Comparison of ENCODE assay signal across 22 cellular contexts in genomic region chrX:41386222-41386990, GRCh38. TPM values are rescaled to one million over a fixed set of nuclear protein-coding genes. Genes with fewer than 3 reads are reported as not detected.
DNase-seq lines count a peak whose midpoint lies in the region; ATAC-seq, FAIRE-seq and TF ChIP-seq lines count a peak whose summit lies in the region.
"Had no signal": no experiment of that assay in that cellular context is flagged by ENCODE, and none has a peak within 500 bp of the region (broad histone marks: within the 10 kb centered on the region; RNA-seq: fewer than 3 reads in every experiment).

No MANE protein-coding gene starts in this region.

- no peak overlapping the region for H3K4me3 Mint-ChIP-seq in activated CD4-positive, alpha-beta memory T cell treated with anti-CD3 and anti-CD28 coated beads for 36 hours
- no peak overlapping the region for H3K4me3 Mint-ChIP-seq in activated CD4-positive, alpha-beta memory T cell treated with anti-CD3 and anti-CD28 coated beads, Interleukin-2, amount 10 ng/mL, durations not matched to agents 7 days and 5 days
- H3K4me3 Mint-ChIP-seq: activated CD4-positive, alpha-beta T cell treated with anti-CD3 and anti-CD28 coated beads, Interleukin-2, amount 10 ng/mL, durations not matched to agents 7 days and 5 days; activated naive CD4-positive, alpha-beta T cell treated with anti-CD3 and anti-CD28 coated beads, Interleukin-2, amount 10 ng/mL, durations not matched to agents 7 days and 5 days; HFFc6; nephron progenitor cell had no signal

- TF ChIP-seq POLR2A in K562 (conservative IDR thresholded peaks at IDR 0.05), result no peak
- TF ChIP-seq POLR2A in HepG2 (IDR thresholded peaks at IDR 0.05; ENCODE audit: insufficient read depth in 1 of 2, low read depth in 2 of 2, low read length in 2 of 2), result no peak

- CTCF ChIA-PET in activated CD4-positive, alpha-beta memory T cell treated with anti-CD3 and anti-CD28 coated beads for 36 hours (lab: Charles Lee), result interaction anchor here (1.1 kb wide), 1 partner anchor 49 kb away, joined by 3 read pairs; no protein-coding TSS in a partner anchor
- CTCF ChIA-PET in activated CD4-positive, alpha-beta memory T cell treated with anti-CD3 and anti-CD28 coated beads, Interleukin-2, amount 10 ng/mL, durations not matched to agents 7 days and 5 days (lab: Charles Lee), result no interaction called here
- CTCF ChIA-PET in K562 (lab: Yijun Ruan, JAX; ENCODE audit: low intra/inter-chr PET ratio), result no interaction called here
- CTCF ChIA-PET in HepG2 (lab: Yijun Ruan, JAX; ENCODE audit: low intra/inter-chr PET ratio, low total read pairs), result no interaction called here

- H2AFZ ChIP-seq in K562 (ENCODE audit: low read depth, low read length) (no peak overlapping the region), HepG2 (ENCODE audit: low read length) (no peak overlapping the region)

- H3K79me2 ChIP-seq in K562 (ENCODE audit: control insufficient read depth, insufficient read depth, low read length) (no peaks in the 10 kb centered on the region), HepG2 (ENCODE audit: insufficient read depth, low read length) (no peaks in the 10 kb centered on the region)

- H3K4me1 ChIP-seq in HAP-1, result peaks cover 23% of the 10 kb centered on the region
- peaks cover 0 to 19% of the 10 kb centered on the region in 2 experiments; a peak in 4 of 5 replicates for H3K4me1 ChIP-seq in K562 (replicated peaks in 1 of 2; ENCODE audit: control insufficient read depth in 2 of 2, insufficient read depth in 2 of 2, low read length in 2 of 2)
- H3K4me1 ChIP-seq in HepG2 (ENCODE audit: insufficient read depth, low read length), result peaks cover 71% of the 10 kb centered on the region
- H3K4me1 ChIP-seq: esophagus muscularis mucosa had no signal

- no peaks in the 10 kb centered on the region for H3K9me3 ChIP-seq in HAP-1
- H3K9me3 ChIP-seq in K562 (replicated peaks; ENCODE audit: control insufficient read depth, insufficient read depth, low read depth, low read length), result no peaks in the 10 kb centered on the region
- H3K9me3 ChIP-seq in HepG2 (ENCODE audit: low read length), result no peaks in the 10 kb centered on the region
- H3K9me3 ChIP-seq: esophagus muscularis mucosa had no signal

- no peak for ATAC-seq in K562
- ATAC-seq in HepG2, result no peak

- WGBS in K562 (ENCODE audit: insufficient coverage, low coverage, missing lambda C conversion rate), result 70% methylated on average over 8 of the region's 8 CpGs
- WGBS in HepG2 (ENCODE audit: low lambda C conversion rate), result 91% methylated on average over 7 of the region's 8 CpGs

- no peak for TF ChIP-seq CTCF in K562 (IDR thresholded peaks at IDR 0.05 in 2 of 3, conservative IDR thresholded peaks at IDR 0.05 in 1 of 3; ENCODE audit: insufficient read depth in 2 of 3, low read depth in 1 of 3, low read length in 3 of 3)
- no peak for TF ChIP-seq CTCF in HepG2 (CRISPR knock-in tag; IDR thresholded peaks at IDR 0.05)

- no peaks in the 10 kb centered on the region for H3K27me3 Mint-ChIP-seq in activated CD4-positive, alpha-beta memory T cell treated with anti-CD3 and anti-CD28 coated beads for 36 hours
- no peaks in the 10 kb centered on the region for H3K27me3 Mint-ChIP-seq in activated CD4-positive, alpha-beta memory T cell treated with anti-CD3 and anti-CD28 coated beads, Interleukin-2, amount 10 ng/mL, durations not matched to agents 7 days and 5 days
- H3K27me3 Mint-ChIP-seq: activated CD4-positive, alpha-beta T cell treated with anti-CD3 and anti-CD28 coated beads, Interleukin-2, amount 10 ng/mL, durations not matched to agents 7 days and 5 days; activated naive CD4-positive, alpha-beta T cell treated with anti-CD3 and anti-CD28 coated beads, Interleukin-2, amount 10 ng/mL, durations not matched to agents 7 days and 5 days had no signal

- no peaks in the 10 kb centered on the region for H3K9me3 Mint-ChIP-seq in activated CD4-positive, alpha-beta memory T cell treated with anti-CD3 and anti-CD28 coated beads for 36 hours
- no peaks in the 10 kb centered on the region for H3K9me3 Mint-ChIP-seq in activated CD4-positive, alpha-beta memory T cell treated with anti-CD3 and anti-CD28 coated beads, Interleukin-2, amount 10 ng/mL, durations not matched to agents 7 days and 5 days
- H3K9me3 Mint-ChIP-seq: activated CD4-positive, alpha-beta T cell treated with anti-CD3 and anti-CD28 coated beads, Interleukin-2, amount 10 ng/mL, durations not matched to agents 7 days and 5 days; activated naive CD4-positive, alpha-beta T cell treated with anti-CD3 and anti-CD28 coated beads, Interleukin-2, amount 10 ng/mL, durations not matched to agents 7 days and 5 days; HFFc6 had no signal

- TF ChIP-seq RAD21 in K562 (CRISPR knock-in tag; conservative IDR thresholded peaks at IDR 0.05 in 1 of 2, IDR thresholded peaks at IDR 0.05 in 1 of 2) (no peak), HepG2 (CRISPR knock-in tag; IDR thresholded peaks at IDR 0.05) (no peak)

- POLR2A ChIA-PET in activated CD4-positive, alpha-beta memory T cell treated with anti-CD3 and anti-CD28 coated beads for 36 hours (lab: Charles Lee), result interaction anchor here (1.2 kb wide), 1 partner anchor 109 kb away, joined by 6 read pairs; no protein-coding TSS in a partner anchor
- POLR2A ChIA-PET in activated CD4-positive, alpha-beta memory T cell treated with anti-CD3 and anti-CD28 coated beads, Interleukin-2, amount 10 ng/mL, durations not matched to agents 7 days and 5 days (lab: Charles Lee), result no interaction called here
- POLR2A ChIA-PET in K562 (lab: Yijun Ruan, JAX) (interaction anchor here (0.7 to 0.8 kb wide), 2 partner anchors 51 to 53 kb away, joined by 3 read pairs; partner anchors contain the start of gene DDX3X), HepG2 (lab: Yijun Ruan, JAX) (no interaction called here)

- peak; percentile 57 for DNase-seq in activated CD4-positive, alpha-beta memory T cell treated with anti-CD3 and anti-CD28 coated beads for 36 hours
- no peak for DNase-seq in activated CD4-positive, alpha-beta memory T cell treated with anti-CD3 and anti-CD28 coated beads, Interleukin-2, amount 10 ng/mL, durations not matched to agents 7 days and 5 days
- DNase-seq in HAP-1 (ENCODE audit: low spot score in 2 of 2) (peak; percentile 60 to 61), K562 (ENCODE audit: extremely low read depth in 1 of 4, low spot score in 3 of 4) (no peak), HepG2 (ENCODE audit: low spot score) (no peak), ureter (ENCODE audit: low spot score) (no peak), medulla oblongata (ENCODE audit: extremely low spot score) (no peak), OCI-M2 (lab: John Stamatoyannopoulos, UW; ENCODE audit: unreplicated experiment) (no peak)
- DNase-seq: activated CD4-positive, alpha-beta T cell treated with anti-CD3 and anti-CD28 coated beads, Interleukin-2, amount 10 ng/mL, durations not matched to agents 7 days and 5 days; activated naive CD4-positive, alpha-beta T cell treated with anti-CD3 and anti-CD28 coated beads, Interleukin-2, amount 10 ng/mL, durations not matched to agents 7 days and 5 days; cerebellar nuclear complex; HFFc6; NCI-H1694 treated with DMSO at 0.1 percent for 48 hours; NCI-H774; nephron progenitor cell; OCI-M1; SIG-M5 had no signal

- in situ Hi-C loops in HAP-1 (cut with MboI; ENCODE audit: low sequenced_read_pairs) (no loop called here), K562 (cut with MboI) (no loop called here), HepG2 (cut with HindIII; ENCODE audit: extremely low pct_ligation_motif_present, low pct_unique_long_range_greater_than_20kb) (no loop called here)

- no peaks in the 10 kb centered on the region for H4K20me1 ChIP-seq in K562 (replicated peaks; ENCODE audit: control insufficient read depth, insufficient read depth, low read length)
- H4K20me1 ChIP-seq in HepG2 (ENCODE audit: insufficient read depth, low read length), result no peaks in the 10 kb centered on the region
- H4K20me1 ChIP-seq: BLaER1 treated with 17β-estradiol and CSF1 and Interleukin-3, amounts not matched to agents 10 nM and 100 nM had no signal

- BruUV-seq in K562 (replicated peaks; lab: Mats Ljungman, UMichigan) (no TSS peak), HepG2 (replicated peaks; lab: Mats Ljungman, UMichigan) (no TSS peak)

- intact Hi-C loops in activated CD4-positive, alpha-beta memory T cell treated with anti-CD3 and anti-CD28 coated beads for 36 hours (cut with micrococcal nuclease), result no loop called here
- intact Hi-C loops in K562 (cut with micrococcal nuclease), result no loop called here
- intact Hi-C loops in HepG2 (cut with micrococcal nuclease; ENCODE audit: unreplicated experiment), result no loop called here

- no peak for FAIRE-seq in K562 (lab: Jason Lieb, UNC)
- no peak for FAIRE-seq in HepG2 (lab: Jason Lieb, UNC)
- FAIRE-seq: D721Med, TTC549, urothelium cell line had no signal

- no peak overlapping the region for H3K9ac ChIP-seq in K562 (ENCODE audit: insufficient read depth in 1 of 2, low read depth in 2 of 2, low read length in 2 of 2)
- no peak overlapping the region for H3K9ac ChIP-seq in HepG2 (ENCODE audit: insufficient read depth, low read depth, low read length)
- H3K9ac ChIP-seq: BLaER1 treated with 17β-estradiol and CSF1 and Interleukin-3, amounts not matched to agents 10 nM and 100 nM had no signal

- no peak overlapping the region for H3K27ac ChIP-seq in K562 (ENCODE audit: extremely low read depth, low read depth, low read length)
- no peak overlapping the region for H3K27ac ChIP-seq in HepG2 (ENCODE audit: extremely low read length, insufficient read depth, low read length)
- H3K27ac ChIP-seq: BLaER1 treated with 17β-estradiol and CSF1 and Interleukin-3, amounts not matched to agents 10 nM and 100 nM; esophagus muscularis mucosa had no signal

- H3K4me1 Mint-ChIP-seq in activated CD4-positive, alpha-beta memory T cell treated with anti-CD3 and anti-CD28 coated beads for 36 hours (ENCODE audit: low read depth), result peaks cover 36% of the 10 kb centered on the region
- H3K4me1 Mint-ChIP-seq in activated CD4-positive, alpha-beta memory T cell treated with anti-CD3 and anti-CD28 coated beads, Interleukin-2, amount 10 ng/mL, durations not matched to agents 7 days and 5 days, result peaks cover 21% of the 10 kb centered on the region

- H3K27me3 ChIP-seq in HAP-1 (ENCODE audit: low read depth) (no peaks in the 10 kb centered on the region), K562 (ENCODE audit: control insufficient read depth in 2 of 2, insufficient read depth in 2 of 2, low read length in 2 of 2) (no peaks in the 10 kb centered on the region), HepG2 (ENCODE audit: control insufficient read depth in 1 of 2, insufficient read depth in 2 of 2, low read length in 2 of 2) (no peaks in the 10 kb centered on the region)
- H3K27me3 ChIP-seq: BLaER1 treated with 17β-estradiol and CSF1 and Interleukin-3, amounts not matched to agents 10 nM and 100 nM had no signal

- no peak for TF ChIP-seq EP300 in K562 (IDR thresholded peaks at IDR 0.05; ENCODE audit: low read length)
- no peak for TF ChIP-seq EP300 in HepG2 (IDR thresholded peaks at IDR 0.05; ENCODE audit: low read depth in 2 of 2, low read length in 2 of 2)
- TF ChIP-seq EP300 in HepG2 (CRISPR knock-in tag; IDR thresholded peaks at IDR 0.05; ENCODE audit: borderline replicate concordance), result no peak

- no peaks in the 10 kb centered on the region for H3K9me1 ChIP-seq in K562 (ENCODE audit: control insufficient read depth, insufficient read depth, low read length)

- no peaks in the 10 kb centered on the region for H3K36me3 Mint-ChIP-seq in activated CD4-positive, alpha-beta memory T cell treated with anti-CD3 and anti-CD28 coated beads for 36 hours
- no peaks in the 10 kb centered on the region for H3K36me3 Mint-ChIP-seq in activated CD4-positive, alpha-beta memory T cell treated with anti-CD3 and anti-CD28 coated beads, Interleukin-2, amount 10 ng/mL, durations not matched to agents 7 days and 5 days (ENCODE audit: low read depth)
- H3K36me3 Mint-ChIP-seq: activated naive CD4-positive, alpha-beta T cell treated with anti-CD3 and anti-CD28 coated beads, Interleukin-2, amount 10 ng/mL, durations not matched to agents 7 days and 5 days had no signal

- H3K27ac Mint-ChIP-seq in activated CD4-positive, alpha-beta memory T cell treated with anti-CD3 and anti-CD28 coated beads for 36 hours, result peak overlapping the region; percentile 65
- H3K27ac Mint-ChIP-seq in activated CD4-positive, alpha-beta memory T cell treated with anti-CD3 and anti-CD28 coated beads, Interleukin-2, amount 10 ng/mL, durations not matched to agents 7 days and 5 days, result no peak overlapping the region
- H3K27ac Mint-ChIP-seq: activated CD4-positive, alpha-beta T cell treated with anti-CD3 and anti-CD28 coated beads, Interleukin-2, amount 10 ng/mL, durations not matched to agents 7 days and 5 days; activated naive CD4-positive, alpha-beta T cell treated with anti-CD3 and anti-CD28 coated beads, Interleukin-2, amount 10 ng/mL, durations not matched to agents 7 days and 5 days; HFFc6; nephron progenitor cell had no signal

- H3K4me3 ChIP-seq in HAP-1 (no peak overlapping the region), K562 (no peak overlapping the region), HepG2 (replicated peaks in 1 of 3; ENCODE audit: insufficient read depth in 1 of 3, low read depth in 2 of 3, low read length in 3 of 3) (no peak overlapping the region)
- H3K4me3 ChIP-seq: BLaER1 treated with 17β-estradiol and CSF1 and Interleukin-3, amounts not matched to agents 10 nM and 100 nM; esophagus muscularis mucosa had no signal

- H3K4me2 ChIP-seq in K562 (ENCODE audit: insufficient read depth, low read length) (no peak overlapping the region), HepG2 (ENCODE audit: low read depth, low read length) (no peak overlapping the region)
- H3K4me2 ChIP-seq: BLaER1 treated with 17β-estradiol and CSF1 and Interleukin-3, amounts not matched to agents 10 nM and 100 nM had no signal

- H3K36me3 ChIP-seq in HAP-1 (replicated peaks) (no peaks in the 10 kb centered on the region), K562 (ENCODE audit: control insufficient read depth, insufficient read depth, low read length) (no peaks in the 10 kb centered on the region), HepG2 (replicated peaks in 1 of 2; ENCODE audit: control insufficient read depth in 1 of 2, insufficient read depth in 2 of 2, low read length in 2 of 2) (no peaks in the 10 kb centered on the region)
- H3K36me3 ChIP-seq: BLaER1 treated with 17β-estradiol and CSF1 and Interleukin-3, amounts not matched to agents 10 nM and 100 nM; esophagus muscularis mucosa had no signal

RNA-seq across cellular contexts. Expression of gene DDX3X, which starts 52.4 kb away (rescaled TPM):
- 100 to 1,000 TPM; 216 to 218 TPM for total RNA-seq in activated CD4-positive, alpha-beta memory T cell treated with anti-CD3 and anti-CD28 coated beads for 36 hours
- total RNA-seq in activated CD4-positive, alpha-beta memory T cell treated with anti-CD3 and anti-CD28 coated beads, Interleukin-2, amount 10 ng/mL, durations not matched to agents 7 days and 5 days, result 100 to 1,000 TPM; 224 to 225 TPM
- total RNA-seq in K562 (2011; cell fraction: chromatin; rRNA removed; ENCODE audit: low replicate concordance), result 184 and 523 TPM in 2 replicates
- 105 and 114 TPM in 2 replicates for total RNA-seq in K562 (2011; cell fraction: nucleolus; rRNA removed)
- 219 and 321 TPM in 2 replicates for total RNA-seq in K562 (2011; cell fraction: nucleoplasm; rRNA removed)
- 132 and 138 TPM in 2 replicates for total RNA-seq in K562 (2014; rRNA removed)
- 156 and 177 TPM in 2 replicates for total RNA-seq in K562 (2014; rRNA removed; fragmentation: Illumina TruSeq; extraction: Trizol)
- 119 and 132 TPM in 2 replicates for total RNA-seq in K562 (2015; rRNA removed; fragmentation: Illumina TruSeq; extraction: Trizol)
- 213 and 232 TPM in 2 replicates for total RNA-seq in K562 (2021)
- polyA plus RNA-seq in K562 (2011; rRNA removed), result 66.2 and 106 TPM in 2 replicates
- 26.7 and 35.7 TPM in 2 replicates for polyA plus RNA-seq in K562 (2011; cell fraction: cytosol; rRNA removed)
- polyA plus RNA-seq in K562 (2011; cell fraction: nucleus; rRNA removed), result 67.8 and 77.0 TPM in 2 replicates
- polyA plus RNA-seq in K562 (2012), result 92.5 and 137 TPM in 2 replicates
- 168 and 178 TPM in 2 replicates for polyA plus RNA-seq in K562 (2014; fragmentation: Illumina TruSeq; extraction: Trizol)
- 100 to 1,000 TPM in 1 of 2 experiments, 10 to 100 TPM in 1; 51.3 to 119 TPM for polyA plus RNA-seq in K562 (2014; fragmentation: Nextera tagmentation; extraction: Ambion mirVana)
- polyA plus RNA-seq in K562 (2014; rRNA removed), result 138 and 150 TPM in 2 replicates
- 207 and 251 TPM in 2 replicates for polyA minus RNA-seq in K562 (2011; rRNA and poly(A)+ RNA removed)
- 78.8 and 134 TPM in 2 replicates for polyA minus RNA-seq in K562 (2011; cell fraction: cytosol; rRNA and poly(A)+ RNA removed)
- polyA minus RNA-seq in K562 (2011; cell fraction: nucleus; rRNA and poly(A)+ RNA removed), result 130 and 179 TPM in 2 replicates
- 239 and 370 TPM in 2 replicates for total RNA-seq in HepG2 (2016; rRNA removed; fragmentation: Illumina TruSeq; extraction: Trizol)
- 10.9 and 11.5 TPM in 2 replicates for total RNA-seq in HepG2 (2016; cell fraction: cytosol; rRNA removed; fragmentation: Illumina TruSeq; extraction: Trizol; ENCODE audit: low read depth)
- 250 and 342 TPM in 2 replicates for total RNA-seq in HepG2 (2016; cell fraction: insoluble cytoplasmic fraction; rRNA removed; fragmentation: Illumina TruSeq; extraction: Trizol)
- total RNA-seq in HepG2 (2016; cell fraction: membrane; rRNA removed; fragmentation: Illumina TruSeq; extraction: Trizol), result 50.1 and 56.9 TPM in 2 replicates
- total RNA-seq in HepG2 (2016; cell fraction: nucleus; rRNA removed; fragmentation: Illumina TruSeq; extraction: Trizol), result 205 and 220 TPM in 2 replicates
- polyA plus RNA-seq in HepG2 (2011; rRNA removed), result 53.0 and 53.5 TPM in 2 replicates
- 22.8 and 38.5 TPM in 2 replicates for polyA plus RNA-seq in HepG2 (2011; cell fraction: cytosol; rRNA removed)
- 46.9 and 70.9 TPM in 2 replicates for polyA plus RNA-seq in HepG2 (2011; cell fraction: nucleus; rRNA removed)
- 111 and 117 TPM in 2 replicates for polyA plus RNA-seq in HepG2 (2012)
- polyA plus RNA-seq in HepG2 (2016; cell fraction: cytosol; fragmentation: Illumina TruSeq; extraction: Trizol; ENCODE audit: low read depth), result 3.4 and 4.0 TPM in 2 replicates
- 216 and 226 TPM in 2 replicates for polyA plus RNA-seq in HepG2 (2016; cell fraction: insoluble cytoplasmic fraction; fragmentation: Illumina TruSeq; extraction: Trizol; ENCODE audit: low read depth)
- 12.2 and 15.8 TPM in 2 replicates for polyA plus RNA-seq in HepG2 (2016; cell fraction: membrane; fragmentation: Illumina TruSeq; extraction: Trizol; ENCODE audit: low read depth)
- polyA plus RNA-seq in HepG2 (2016; cell fraction: nucleus; fragmentation: Illumina TruSeq; extraction: Trizol; ENCODE audit: insufficient read depth, low read depth), result 181 and 195 TPM in 2 replicates
- polyA minus RNA-seq in HepG2 (2011; rRNA and poly(A)+ RNA removed; ENCODE audit: low replicate concordance), result 87.7 and 227 TPM in 2 replicates
- 89.6 and 98.9 TPM in 2 replicates for polyA minus RNA-seq in HepG2 (2011; cell fraction: cytosol; rRNA and poly(A)+ RNA removed)
- 324 and 365 TPM in 2 replicates for polyA minus RNA-seq in HepG2 (2011; cell fraction: nucleus; rRNA and poly(A)+ RNA removed)
- 247 TPM for total RNA-seq in ureter

Comparison
In these comparisons a context has a peak if more than half of its experiments do, and no peak if none do; other contexts are left out.
1. DNase-seq: peak in activated CD4-positive, alpha-beta memory T cell treated with anti-CD3 and anti-CD28 coated beads for 36 hours (single experiment) and HAP-1 (2 of 2); none in activated CD4-positive, alpha-beta memory T cell treated with anti-CD3 and anti-CD28 coated beads, Interleukin-2, amount 10 ng/mL, durations not matched to agents 7 days and 5 days (single experiment), K562 (0 of 4), HepG2 (single experiment), ureter (single experiment), medulla oblongata (single experiment) and OCI-M2 (single experiment).
2. POLR2A ChIA-PET loops: an anchor here in activated CD4-positive, alpha-beta memory T cell treated with anti-CD3 and anti-CD28 coated beads for 36 hours (1.2 kb wide) and K562 (0.7 to 0.8 kb wide); none called in activated CD4-positive, alpha-beta memory T cell treated with anti-CD3 and anti-CD28 coated beads, Interleukin-2, amount 10 ng/mL, durations not matched to agents 7 days and 5 days and HepG2.